In the genomic region with DNA sequence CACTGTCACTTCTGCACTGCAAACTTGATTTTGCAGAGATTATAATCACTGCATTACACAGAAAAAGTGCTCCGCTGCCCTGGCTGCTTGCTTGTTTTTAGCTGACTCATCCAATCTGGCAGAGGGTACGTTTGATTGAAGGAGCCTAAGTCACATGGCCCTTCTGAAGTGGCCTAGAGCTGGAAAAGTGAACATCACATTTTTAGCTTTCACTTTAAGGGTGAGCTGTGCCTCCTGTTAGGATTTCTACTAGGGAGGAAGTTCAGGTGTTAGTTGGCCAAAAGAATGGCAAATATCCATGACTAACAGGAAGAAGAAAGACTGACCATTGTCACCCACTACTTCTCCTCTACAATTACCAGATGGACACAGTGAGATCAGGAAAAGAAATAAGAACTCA, we compare ENCODE assay signal across 8 cellular contexts.
A peak's percentile ranks its signal among the peaks of the same experiment; 100 is the strongest.
DNase-seq lines count a peak whose midpoint lies in the region; ATAC-seq and TF ChIP-seq lines count a peak whose summit lies in the region.

No MANE protein-coding gene starts in this region.

- H3K27me3 Mint-ChIP-seq in activated T-cell treated with anti-CD3 and anti-CD28 coated beads, Interleukin-2, amount 50 U/mL, for 4 hours (ENCODE audit: low read depth), result no peaks in the 10 kb centered on the region

- no peaks in the 10 kb centered on the region for H3K36me3 Mint-ChIP-seq in activated T-cell treated with anti-CD3 and anti-CD28 coated beads, Interleukin-2, amount 50 U/mL, for 4 hours (ENCODE audit: insufficient read depth)

- no peak overlapping the region for H3K4me3 Mint-ChIP-seq in activated T-cell treated with anti-CD3 and anti-CD28 coated beads, Interleukin-2, amount 50 U/mL, for 4 hours

- CTCF ChIA-PET in HEK293T (lab: Yijun Ruan, JAX), result no interaction called here

- no peaks in the 10 kb centered on the region for H3K4me1 Mint-ChIP-seq in activated T-cell treated with anti-CD3 and anti-CD28 coated beads, Interleukin-2, amount 50 U/mL, for 4 hours (ENCODE audit: low read depth)

- POLR2A ChIA-PET in HEK293T (lab: Yijun Ruan, JAX), result no interaction called here

- no peaks in the 10 kb centered on the region for H3K9me3 Mint-ChIP-seq in activated T-cell treated with anti-CD3 and anti-CD28 coated beads, Interleukin-2, amount 50 U/mL, for 4 hours

- DNase-seq in HEK293T (ENCODE audit: extremely low spot score) (peak; percentile 9), NCI-H2171 treated with DMSO at 0.1 percent for 48 hours (lab: John Stamatoyannopoulos, UW) (peak; percentile 87), fibroblast of gingiva (ENCODE audit: low read depth) (peak; percentile 7), NCI-H1417 treated with DMSO at 0.1 percent for 48 hours (lab: John Stamatoyannopoulos, UW) (no peak), NCI-H187 (lab: John Stamatoyannopoulos, UW) (no peak)
- no peak for DNase-seq in activated T-cell treated with anti-CD3 and anti-CD28 coated beads, Interleukin-2, amount 50 U/mL, for 4 hours

- peak; percentile 76 for ATAC-seq in GM18498 (IDR thresholded peaks at IDR 0.05; ENCODE audit: unreplicated experiment)
- ATAC-seq in activated T-cell treated with anti-CD3 and anti-CD28 coated beads, Interleukin-2, amount 50 U/mL, for 4 hours, result no peak
- ATAC-seq in esophagus mucosa, result no peak

TF ChIP-seq in HEK293T, 16 proteins besides CTCF, POLR2A, EP300 and RAD21:
- TF ChIP-seq SP1 (IDR thresholded peaks at IDR 0.05), result no peak
- no peak for TF ChIP-seq TARDBP (IDR thresholded peaks at IDR 0.05)
- TF ChIP-seq FOXA1 (IDR thresholded peaks at IDR 0.05), result no peak
- no peak for TF ChIP-seq ZNF384 (IDR thresholded peaks at IDR 0.05)
- no peak for TF ChIP-seq HDGF (IDR thresholded peaks at IDR 0.05; ENCODE audit: borderline replicate concordance)
- TF ChIP-seq SUZ12 (IDR thresholded peaks at IDR 0.05), result no peak
- no peak for TF ChIP-seq L3MBTL2 (conservative IDR thresholded peaks at IDR 0.05)
- TF ChIP-seq NFRKB (IDR thresholded peaks at IDR 0.05), result no peak
- no peak for TF ChIP-seq FOXK2 (IDR thresholded peaks at IDR 0.05)
- TF ChIP-seq, protein P1, sequence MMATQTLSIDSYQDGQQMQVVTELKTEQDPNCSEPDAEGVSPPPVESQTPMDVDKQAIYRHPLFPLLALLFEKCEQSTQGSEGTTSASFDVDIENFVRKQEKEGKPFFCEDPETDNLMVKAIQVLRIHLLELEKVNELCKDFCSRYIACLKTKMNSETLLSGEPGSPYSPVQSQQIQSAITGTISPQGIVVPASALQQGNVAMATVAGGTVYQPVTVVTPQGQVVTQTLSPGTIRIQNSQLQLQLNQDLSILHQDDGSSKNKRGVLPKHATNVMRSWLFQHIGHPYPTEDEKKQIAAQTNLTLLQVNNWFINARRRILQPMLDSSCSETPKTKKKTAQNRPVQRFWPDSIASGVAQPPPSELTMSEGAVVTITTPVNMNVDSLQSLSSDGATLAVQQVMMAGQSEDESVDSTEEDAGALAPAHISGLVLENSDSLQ (IDR thresholded peaks at IDR 0.05), result no peak
- TF ChIP-seq BHLHE40 (IDR thresholded peaks at IDR 0.05; ENCODE audit: borderline replicate concordance), result no peak
- no peak for TF ChIP-seq LEF1 (IDR thresholded peaks at IDR 0.05; ENCODE audit: borderline replicate concordance)
- no peak for TF ChIP-seq ARNT (IDR thresholded peaks at IDR 0.05)
- TF ChIP-seq CTBP1 (IDR thresholded peaks at IDR 0.05; ENCODE audit: borderline replicate concordance), result no peak
- TF ChIP-seq ELF4 (IDR thresholded peaks at IDR 0.05), result no peak
- no peak for TF ChIP-seq FOXM1 (IDR thresholded peaks at IDR 0.05; ENCODE audit: borderline replicate concordance)

Comparison
In these comparisons a context has a peak if more than half of its experiments do, and no peak if none do; other contexts are left out.
1. DNase-seq: peak in HEK293T (single experiment), NCI-H2171 treated with DMSO at 0.1 percent for 48 hours (single experiment) and fibroblast of gingiva (single experiment); none in activated T-cell treated with anti-CD3 and anti-CD28 coated beads, Interleukin-2, amount 50 U/mL, for 4 hours (single experiment), NCI-H1417 treated with DMSO at 0.1 percent for 48 hours (single experiment) and NCI-H187 (0 of 2).